ENCODE assay signal across 8 cellular contexts in the genomic region with DNA sequence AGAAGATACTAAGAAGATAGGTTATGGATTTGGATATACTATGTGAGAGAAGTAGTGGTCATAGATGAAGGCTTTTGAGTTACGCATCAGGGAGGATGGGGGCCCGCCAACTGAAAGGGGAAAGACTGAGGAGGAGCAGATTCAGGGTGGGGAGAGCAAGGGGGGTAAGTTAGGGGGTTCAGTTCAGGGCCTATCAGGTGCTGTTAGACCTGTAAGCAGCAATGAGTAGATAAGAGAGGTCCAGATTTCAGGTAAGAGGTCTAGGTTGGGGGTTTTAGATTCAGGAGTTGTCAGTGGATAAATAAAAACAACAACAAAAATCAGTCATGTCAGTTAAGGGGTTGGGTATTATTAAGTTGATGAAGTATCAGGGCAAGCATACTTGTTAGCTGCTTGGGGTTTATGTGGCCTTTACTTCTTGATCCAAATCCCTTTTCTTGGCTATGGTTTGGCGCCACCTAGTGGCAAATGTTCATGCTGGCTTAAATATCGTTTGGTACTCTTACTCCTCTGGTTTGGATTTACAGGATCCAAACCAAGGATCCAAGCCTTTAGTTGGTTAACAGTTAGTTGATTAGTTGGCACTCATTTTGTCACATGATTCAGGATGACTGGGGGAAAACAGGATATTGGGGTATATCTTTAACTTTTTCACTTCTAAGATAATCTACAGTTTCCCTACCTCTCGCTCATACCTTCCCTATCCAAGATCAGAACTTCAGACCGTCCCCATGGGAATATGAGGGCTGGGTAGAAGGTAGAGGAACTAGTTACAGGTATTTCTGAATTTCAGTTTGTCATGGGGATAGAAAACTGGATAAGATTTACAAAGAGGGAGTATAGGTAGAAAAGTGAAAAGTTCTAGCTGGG.
DNase-seq lines count a peak whose midpoint lies in the region; ATAC-seq, FAIRE-seq and TF ChIP-seq lines count a peak whose summit lies in the region.

No MANE protein-coding gene starts in this region.

- peak; percentile 10 for DNase-seq in GM12891 (ENCODE audit: insufficient read length, low spot score)
- peak; percentile 89 for DNase-seq in NCI-H1694 treated with DMSO at 0.1 percent for 48 hours (lab: John Stamatoyannopoulos, UW)
- DNase-seq in T-cell: peak; percentile 57 to 90 (median 79)
- DNase-seq in activated naive CD8-positive, alpha-beta T cell treated with anti-CD3 and anti-CD28 coated beads, Interleukin-2, amount 50 U/mL, for 24 hours: peak; percentile 85
- peak; percentile 55 to 86 for DNase-seq in heart right ventricle
- peak; percentile 84 for DNase-seq in putamen (ENCODE audit: low spot score)
- no peak for DNase-seq in GM19240 (ENCODE audit: insufficient read length, low spot score)

- intact Hi-C loops in heart right ventricle (cut with DNase I): loop anchor here in 7 of 10 donors (1.0 to 5.0 kb wide), 6 partner anchors 65 to 155 kb away; partner anchors contain the start of gene PCNX1 (in 6 of the 7)

- peaks cover 0 to 25% (median 10%) of the 10 kb centered on the region in 9 donors for H3K4me1 ChIP-seq in heart right ventricle

- no peaks in the 10 kb centered on the region for H3K27me3 Mint-ChIP-seq in T-cell
- H3K27me3 Mint-ChIP-seq in activated naive CD8-positive, alpha-beta T cell treated with anti-CD3 and anti-CD28 coated beads, Interleukin-2, amount 50 U/mL, for 24 hours: no peaks in the 10 kb centered on the region

- peak; percentile 96 for FAIRE-seq in GM12891 (lab: Jason Lieb, UNC)

- H3K9me3 Mint-ChIP-seq in T-cell: no peaks in the 10 kb centered on the region
- no peaks in the 10 kb centered on the region for H3K9me3 Mint-ChIP-seq in activated naive CD8-positive, alpha-beta T cell treated with anti-CD3 and anti-CD28 coated beads, Interleukin-2, amount 50 U/mL, for 24 hours

- peak overlapping the region; percentile 63 to 66 for H3K27ac Mint-ChIP-seq in T-cell
- H3K27ac Mint-ChIP-seq in activated naive CD8-positive, alpha-beta T cell treated with anti-CD3 and anti-CD28 coated beads, Interleukin-2, amount 50 U/mL, for 24 hours: no peak overlapping the region

- no peak overlapping the region for H3K4me3 Mint-ChIP-seq in T-cell
- H3K4me3 Mint-ChIP-seq in activated naive CD8-positive, alpha-beta T cell treated with anti-CD3 and anti-CD28 coated beads, Interleukin-2, amount 50 U/mL, for 24 hours: no peak overlapping the region

- H3K4me3 ChIP-seq in heart right ventricle: no peak overlapping the region

- ATAC-seq in T-cell (replicated peaks in 1 of 4) (peak; percentile 76 to 84 (median 82)), heart right ventricle (peak; percentile 71 to 94 (median 88)), HG03520 (IDR thresholded peaks at IDR 0.05; ENCODE audit: unreplicated experiment) (no peak)
- ATAC-seq in activated naive CD8-positive, alpha-beta T cell treated with anti-CD3 and anti-CD28 coated beads, Interleukin-2, amount 50 U/mL, for 24 hours: peak; percentile 80

- H3K36me3 ChIP-seq in heart right ventricle: peaks cover 0 to 71% (median 10%) of the 10 kb centered on the region in 9 donors

- POLR2A ChIA-PET in T-cell (lab: Charles Lee): interaction anchor here in 1 of 2 donors (0.5 kb wide), 1 partner anchor 413 kb away, joined by 3 read pairs; no protein-coding TSS in a partner anchor

- 59 to 62% methylated on average over 6 of the region's 6 CpGs for WGBS in heart right ventricle, 2 donors

- peak; percentile 87 to 97 (median 94) for TF ChIP-seq CTCF in heart right ventricle (IDR thresholded peaks at IDR 0.05)

- H3K36me3 Mint-ChIP-seq in T-cell: peaks cover 30% of the 10 kb centered on the region
- H3K36me3 Mint-ChIP-seq in activated naive CD8-positive, alpha-beta T cell treated with anti-CD3 and anti-CD28 coated beads, Interleukin-2, amount 50 U/mL, for 24 hours (ENCODE audit: low read depth): peaks cover 12% of the 10 kb centered on the region

- peak overlapping the region in 1 of 10 donors; percentile 42 for H3K27ac ChIP-seq in heart right ventricle

- TF ChIP-seq POLR2A in GM12891 (IDR thresholded peaks at IDR 0.05; ENCODE audit: low read depth, low read length): no peak

- peaks cover 50 to 61% (median 58%) of the 10 kb centered on the region in 3 donors for H3K4me1 Mint-ChIP-seq in T-cell
- peaks cover 22% of the 10 kb centered on the region for H3K4me1 Mint-ChIP-seq in activated naive CD8-positive, alpha-beta T cell treated with anti-CD3 and anti-CD28 coated beads, Interleukin-2, amount 50 U/mL, for 24 hours

- H3K9me3 ChIP-seq in heart right ventricle: no peaks in the 10 kb centered on the region

- CTCF ChIA-PET in T-cell (lab: Charles Lee): interaction anchor here (0.7 to 3.6 kb wide), 13 partner anchors 10 to 189 kb away, joined by 3 to 36 read pairs (median 5); partner anchors contain the start of gene PCNX1 (in 1 of the 2)

- no peaks in the 10 kb centered on the region for H3K27me3 ChIP-seq in heart right ventricle

TF ChIP-seq in GM12891, 5 proteins besides CTCF, POLR2A, EP300 and RAD21:
- TF ChIP-seq PAX5 (IDR thresholded peaks at IDR 0.05; ENCODE audit: insufficient read depth, low read length, severe bottlenecking): no peak
